20 cellular contexts compared by ENCODE assay signal in genomic region chr1:117318456-117318855, GRCh38.
"Had no signal": no experiment of that assay in that cellular context is flagged by ENCODE, and none has a peak within 500 bp of the region (broad histone marks: within the 10 kb centered on the region; RNA-seq: fewer than 3 reads in every experiment).

No MANE protein-coding gene starts in this region.

- DNase-seq: effector CD4-positive, alpha-beta T cell; endodermal cell; erythroblast; foreskin melanocyte; head of caudate nucleus; hippocampal formation; left colon; left ventricle myocardium superior; mesenchymal stem cell; naive thymus-derived CD8-positive, alpha-beta T cell; psoas muscle; retina; right lobe of liver; stimulated activated CD4-positive, alpha-beta T cell treated with anti-CD3 and anti-CD28 coated beads, Interleukin-12 subunit alpha, Interleukin-12 subunit beta, amount 100 ng/mL, for 4 hours; stimulated activated naive CD4-positive, alpha-beta T cell treated with Interleukin-2 at 50 U/mL for 16 hours; trophoblast cell had no signal

- H3K9me3 Mint-ChIP-seq: endodermal cell had no signal

- H3K9me3 ChIP-seq: neutrophil, psoas muscle, right lobe of liver had no signal

- ATAC-seq: left colon; left ventricle myocardium superior; naive thymus-derived CD8-positive, alpha-beta T cell; psoas muscle; right lobe of liver had no signal

- H3K4me3 Mint-ChIP-seq: endodermal cell; naive thymus-derived CD8-positive, alpha-beta T cell had no signal

- H3K36me3 ChIP-seq: neutrophil, right lobe of liver had no signal

- H3K4me1 Mint-ChIP-seq: naive thymus-derived CD8-positive, alpha-beta T cell had no signal

- H3K4me3 ChIP-seq: coronary artery, lung, psoas muscle, right lobe of liver, skin epidermis had no signal

- H3K27ac Mint-ChIP-seq: endodermal cell; naive thymus-derived CD8-positive, alpha-beta T cell had no signal

- H3K4me1 ChIP-seq: psoas muscle, right lobe of liver had no signal

- H3K27ac ChIP-seq: coronary artery, neutrophil, psoas muscle, right lobe of liver, skin epidermis had no signal

- H3K27me3 ChIP-seq: right lobe of liver had no signal

- H3K36me3 Mint-ChIP-seq: naive thymus-derived CD8-positive, alpha-beta T cell had no signal
